In genomic region chr20:63274381-63275228, GRCh38 we compare ENCODE assay signal across 2 cellular contexts.
TF ChIP-seq lines count a peak whose summit lies in the region.

No MANE protein-coding gene starts in this region.

TF ChIP-seq in HepG2, 621 proteins besides CTCF, POLR2A, EP300 and RAD21 (continues in another document):
- TF ChIP-seq ZNF777 (CRISPR knock-in tag; IDR thresholded peaks at IDR 0.05) (0 out of 2 replicates have a peak, but pooled peaks have one; percentile 2), NAIF1 (CRISPR knock-in tag; IDR thresholded peaks at IDR 0.05; ENCODE audit: borderline replicate concordance) (no peak), TEF (CRISPR knock-in tag; IDR thresholded peaks at IDR 0.05) (no peak), ZNF891 (CRISPR knock-in tag; IDR thresholded peaks at IDR 0.05) (peak; percentile 20; the same call in 1 of the 2 replicates), ZNF550 (CRISPR knock-in tag; IDR thresholded peaks at IDR 0.05; ENCODE audit: borderline replicate concordance) (0 out of 2 replicates have a peak, but pooled peaks have one; percentile 63), MTA1 (CRISPR knock-in tag; IDR thresholded peaks at IDR 0.05; ENCODE audit: borderline replicate concordance) (peak; percentile 34; the same call in 1 of the 2 replicates), ZNF280D (CRISPR knock-in tag; IDR thresholded peaks at IDR 0.05) (0 out of 2 replicates have a peak, but pooled peaks have one; percentile 54), AGO2 (optimal IDR thresholded peaks at IDR 0.05; ENCODE audit: low read depth, low read length) (peak; percentile 19), PRPF4 (IDR thresholded peaks at IDR 0.05; ENCODE audit: low read depth, low read length, poor library complexity, severe bottlenecking) (no peak), TERF1 (CRISPR knock-in tag; IDR thresholded peaks at IDR 0.05) (no peak), ZNF740 (CRISPR knock-in tag; IDR thresholded peaks at IDR 0.05) (peak; percentile 35; the same call in 1 of the 2 replicates), FOXC1 (CRISPR knock-in tag; IDR thresholded peaks at IDR 0.05; ENCODE audit: borderline replicate concordance) (no peak), ZBTB20 (CRISPR knock-in tag; IDR thresholded peaks at IDR 0.05; ENCODE audit: borderline replicate concordance, low read depth) (0 out of 2 replicates have a peak, but pooled peaks have one; percentile 40), ZNF768 (CRISPR knock-in tag; IDR thresholded peaks at IDR 0.05) (0 out of 2 replicates have a peak, but pooled peaks have one; percentile 9), ZNF263 (CRISPR knock-in tag; IDR thresholded peaks at IDR 0.05) (no peak), ZBTB33 (CRISPR knock-in tag; IDR thresholded peaks at IDR 0.05) (peak; percentile 79), ZBTB7A (CRISPR knock-in tag; IDR thresholded peaks at IDR 0.05) (peak; percentile 19; the same call in 1 of the 2 replicates), KDM3A (CRISPR knock-in tag; IDR thresholded peaks at IDR 0.05; ENCODE audit: low read depth) (no peak), JARID2 (CRISPR knock-in tag; IDR thresholded peaks at IDR 0.05; ENCODE audit: insufficient replicate concordance) (no peak), SETDB1 (CRISPR knock-in tag; IDR thresholded peaks at IDR 0.05; ENCODE audit: borderline replicate concordance) (no peak), SALL1 (CRISPR knock-in tag; IDR thresholded peaks at IDR 0.05) (no peak), MYC (CRISPR knock-in tag; IDR thresholded peaks at IDR 0.05; ENCODE audit: borderline replicate concordance) (no peak), ZNF335 (CRISPR knock-in tag; IDR thresholded peaks at IDR 0.05) (no peak), ZNF563 (CRISPR knock-in tag; IDR thresholded peaks at IDR 0.05) (no peak)

TF ChIP-seq in HEK293T, 16 proteins besides CTCF, POLR2A, EP300 and RAD21:
- TF ChIP-seq PKNOX1 (IDR thresholded peaks at IDR 0.05) (no peak), ELF4 (IDR thresholded peaks at IDR 0.05) (no peak), LEF1 (IDR thresholded peaks at IDR 0.05; ENCODE audit: borderline replicate concordance) (no peak), HDGF (IDR thresholded peaks at IDR 0.05; ENCODE audit: borderline replicate concordance) (no peak), TARDBP (IDR thresholded peaks at IDR 0.05) (no peak), L3MBTL2 (conservative IDR thresholded peaks at IDR 0.05) (no peak)
